Comparison of ENCODE assay signal across 22 cellular contexts in genomic region chr4:156019238-156019637, GRCh38.
DNase-seq lines count a peak whose midpoint lies in the region; ATAC-seq, FAIRE-seq and TF ChIP-seq lines count a peak whose summit lies in the region.
"Had no signal": no experiment of that assay in that cellular context is flagged by ENCODE, and none has a peak within 500 bp of the region (broad histone marks: within the 10 kb centered on the region; RNA-seq: fewer than 3 reads in every experiment).

No MANE protein-coding gene starts in this region.

- no peak overlapping the region for H3K27ac ChIP-seq in BLaER1 treated with 17β-estradiol and CSF1 and Interleukin-3, amounts not matched to agents 10 nM and 100 nM
- H3K27ac ChIP-seq in HUES6 (ENCODE audit: low read depth, low read length), result peak overlapping the region; percentile 71; the same call in 1 of the 2 replicates
- H3K27ac ChIP-seq in H1 (ENCODE audit: low read depth, low read length), result no peak overlapping the region
- H3K27ac ChIP-seq in smooth muscle cell (ENCODE audit: low read depth), result no peak overlapping the region
- no peak overlapping the region for H3K27ac ChIP-seq in CD8-positive, alpha-beta memory T cell (ENCODE audit: low read depth, low read length)
- no peak overlapping the region for H3K27ac ChIP-seq in foreskin keratinocyte
- H3K27ac ChIP-seq: HL-60 had no signal

- H3K9me3 ChIP-seq in BLaER1 treated with 17β-estradiol and CSF1 and Interleukin-3, amounts not matched to agents 10 nM and 100 nM (replicated peaks in 1 of 11), result peaks cover 0 to 9% (median 3%) of the 10 kb centered on the region in 11 experiments; a peak in 5 of 22 replicates
- peaks cover 5% of the 10 kb centered on the region; the same call in 1 of the 2 replicates for H3K9me3 ChIP-seq in HUES6 (ENCODE audit: control insufficient read depth, insufficient read depth, low read depth, low read length)
- no peaks in the 10 kb centered on the region for H3K9me3 ChIP-seq in H1 (ENCODE audit: insufficient read depth in 2 of 2, low read depth in 1 of 2, low read length in 1 of 2)
- H3K9me3 ChIP-seq in smooth muscle cell (replicated peaks; ENCODE audit: low read depth), result no peaks in the 10 kb centered on the region
- no peaks in the 10 kb centered on the region for H3K9me3 ChIP-seq in CD8-positive, alpha-beta memory T cell (ENCODE audit: low read length)
- H3K9me3 ChIP-seq: HAP-1 had no signal

- no peaks in the 10 kb centered on the region for H3K36me3 ChIP-seq in BLaER1 treated with 17β-estradiol and CSF1 and Interleukin-3, amounts not matched to agents 10 nM and 100 nM
- H3K36me3 ChIP-seq in HUES6 (ENCODE audit: control insufficient read depth, insufficient read depth, low read length) (no peaks in the 10 kb centered on the region; the same call in 1 of the 2 replicates), H1 (ENCODE audit: control insufficient read depth in 2 of 4, insufficient read depth in 4 of 4, low read length in 3 of 4) (no peaks in the 10 kb centered on the region), smooth muscle cell (ENCODE audit: low read depth) (no peaks in the 10 kb centered on the region)
- no peaks in the 10 kb centered on the region for H3K36me3 ChIP-seq in CD8-positive, alpha-beta memory T cell (ENCODE audit: insufficient read depth, low read length)
- H3K36me3 ChIP-seq: HAP-1 had no signal

- H3K23ac ChIP-seq in H1 (ENCODE audit: insufficient read length), result no peak overlapping the region

- H2BK120ac ChIP-seq in H1 (replicated peaks; ENCODE audit: low read depth, low read length), result no peak overlapping the region

- H4K91ac ChIP-seq in H1 (replicated peaks; ENCODE audit: insufficient read length, low read length), result no peak overlapping the region

- H3K27me3 ChIP-seq in BLaER1 treated with 17β-estradiol and CSF1 and Interleukin-3, amounts not matched to agents 10 nM and 100 nM, result no peaks in the 10 kb centered on the region
- H3K27me3 ChIP-seq in HUES6 (ENCODE audit: control insufficient read depth, insufficient read depth, low read length) (no peaks in the 10 kb centered on the region), H1 (replicated peaks in 1 of 4; ENCODE audit: control insufficient read depth in 3 of 4, extremely low read depth in 1 of 4, insufficient read depth in 3 of 4, low read length in 3 of 4) (no peaks in the 10 kb centered on the region), smooth muscle cell (ENCODE audit: low read depth) (no peaks in the 10 kb centered on the region), foreskin keratinocyte (no peaks in the 10 kb centered on the region)
- H3K27me3 ChIP-seq in CD8-positive, alpha-beta memory T cell (ENCODE audit: insufficient read depth, low read length, poor library complexity, severe bottlenecking), result no peaks in the 10 kb centered on the region

- no peaks in the 10 kb centered on the region for H3K23me2 ChIP-seq in H1 (ENCODE audit: low read depth, low read length)

- no peak overlapping the region for H3K4me3 Mint-ChIP-seq in CD8-positive, alpha-beta memory T cell
- H3K4me3 Mint-ChIP-seq: CD4-positive, alpha-beta T cell; HFFc6; IgD-negative memory B cell had no signal

- no peaks in the 10 kb centered on the region for H3F3A ChIP-seq in smooth muscle cell (ENCODE audit: low read depth)

- H3K79me2 ChIP-seq in H1 (ENCODE audit: control insufficient read depth in 1 of 2, insufficient read depth in 2 of 2, low read length in 2 of 2) (no peaks in the 10 kb centered on the region), smooth muscle cell (ENCODE audit: low read depth) (no peaks in the 10 kb centered on the region)

- no peak for ATAC-seq in stimulated activated naive CD8-positive, alpha-beta T cell treated with anti-CD3 and anti-CD28 coated beads, Interleukin-15, Interleukin-2, amounts not matched to agents 100 U/mL and 50 U/mL, for 24 hours
- no peak for ATAC-seq in foreskin keratinocyte

- no peaks in the 10 kb centered on the region for H3K4me1 Mint-ChIP-seq in CD8-positive, alpha-beta memory T cell
- H3K4me1 Mint-ChIP-seq: IgD-negative memory B cell had no signal

- no peak for TF ChIP-seq EP300 in H1 (IDR thresholded peaks at IDR 0.05; ENCODE audit: borderline replicate concordance in 1 of 2, low read depth in 2 of 2, low read length in 2 of 2)

- no peak overlapping the region for H3K27ac Mint-ChIP-seq in CD8-positive, alpha-beta memory T cell
- H3K27ac Mint-ChIP-seq: CD4-positive, alpha-beta T cell; HFFc6; IgD-negative memory B cell had no signal

- H3K36me3 Mint-ChIP-seq in CD8-positive, alpha-beta memory T cell, result no peaks in the 10 kb centered on the region
- H3K36me3 Mint-ChIP-seq: IgD-negative memory B cell had no signal

- no peak overlapping the region for H2AFZ ChIP-seq in H1 (ENCODE audit: low read length)
- H2AFZ ChIP-seq in smooth muscle cell (ENCODE audit: low read depth), result peak overlapping the region; percentile 17

- H2AK5ac ChIP-seq in H1 (ENCODE audit: low read depth, low read length), result no peak overlapping the region

- peak overlapping the region in 7 of 11 experiments; percentile 9 to 79 (median 61); a peak in 12 of 22 replicates for H3K4me2 ChIP-seq in BLaER1 treated with 17β-estradiol and CSF1 and Interleukin-3, amounts not matched to agents 10 nM and 100 nM
- H3K4me2 ChIP-seq in H1 (ENCODE audit: insufficient read depth in 1 of 2, low read depth in 2 of 2, low read length in 2 of 2) (peak overlapping the region; percentile 26 to 69; a peak in 3 of 4 replicates), smooth muscle cell (no peak overlapping the region)

- H3K18ac ChIP-seq in H1 (ENCODE audit: extremely low read depth, low read length), result no peak overlapping the region

- no peaks in the 10 kb centered on the region for H3K79me1 ChIP-seq in H1 (ENCODE audit: low read depth, low read length)

- no peak overlapping the region for H3K56ac ChIP-seq in H1 (replicated peaks; ENCODE audit: insufficient read length, low read depth, low read length)

- H2BK12ac ChIP-seq in H1 (ENCODE audit: low read depth, low read length), result no peak overlapping the region; the same call in 1 of the 2 replicates

- peaks cover 0 to 2% (median 0%) of the 10 kb centered on the region in 5 donors for H3K9me3 Mint-ChIP-seq in CD8-positive, alpha-beta memory T cell
- H3K9me3 Mint-ChIP-seq: CD4-positive, alpha-beta T cell; HFFc6 had no signal

- WGBS in H1 (ENCODE audit: extremely low coverage in 1 of 2, insufficient coverage in 1 of 2, insufficient read length in 1 of 2, insufficient replicate concordance in 2 of 2, low coverage in 1 of 2, low lambda C conversion rate in 2 of 2, missing lambda C conversion rate in 1 of 2), 2 experiments, result 12% methylated on average over 2 of the region's 2 CpGs; no CpG with 5 or more reads in 1 of the 2 experiments
- WGBS in smooth muscle cell (ENCODE audit: low lambda C conversion rate), result 51% methylated on average over 2 of the region's 2 CpGs

- no peak overlapping the region for H3K4me3 ChIP-seq in BLaER1 treated with 17β-estradiol and CSF1 and Interleukin-3, amounts not matched to agents 10 nM and 100 nM
- H3K4me3 ChIP-seq in HUES6 (ENCODE audit: low read depth, low read length) (0 out of 2 replicates have a peak overlapping the region, but pooled peaks have one; percentile 30), H1 (ENCODE audit: extremely low read depth in 1 of 4, insufficient read depth in 2 of 4, low read depth in 3 of 4, low read length in 4 of 4) (no peak overlapping the region), smooth muscle cell (no peak overlapping the region)
- no peak overlapping the region for H3K4me3 ChIP-seq in CD8-positive, alpha-beta memory T cell (ENCODE audit: low read length)
- H3K4me3 ChIP-seq: HAP-1 had no signal

- TF ChIP-seq POLR2A in H1 (IDR thresholded peaks at IDR 0.05; ENCODE audit: control extremely low read depth in 1 of 2, low read depth in 2 of 2, low read length in 2 of 2), result no peak

- no peak overlapping the region for H2BK15ac ChIP-seq in H1 (ENCODE audit: low read length)

- H4K8ac ChIP-seq in H1 (ENCODE audit: extremely low read depth, insufficient read depth, low read length), result no peak overlapping the region

- H4K20me1 ChIP-seq in BLaER1 treated with 17β-estradiol and CSF1 and Interleukin-3, amounts not matched to agents 10 nM and 100 nM, result no peaks in the 10 kb centered on the region
- H4K20me1 ChIP-seq in H1 (replicated peaks in 1 of 2; ENCODE audit: control insufficient read depth in 1 of 2, insufficient read depth in 2 of 2, low read length in 2 of 2), result no peaks in the 10 kb centered on the region
- no peaks in the 10 kb centered on the region for H4K20me1 ChIP-seq in smooth muscle cell (ENCODE audit: low read depth)

- H4K5ac ChIP-seq in H1 (ENCODE audit: insufficient read length, low read depth, low read length), result no peak overlapping the region

- H2BK20ac ChIP-seq in H1 (ENCODE audit: low read length), result 0 out of 2 replicates have a peak overlapping the region, but pooled peaks have one; percentile 5

- POLR2A ChIA-PET in H1 (lab: Charles Lee; ENCODE audit: partially characterized antibody), result no interaction called here
- POLR2A ChIA-PET in CD8-positive, alpha-beta memory T cell (lab: Charles Lee), result no interaction called here

- TF ChIP-seq CTCF in H1 (IDR thresholded peaks at IDR 0.05; ENCODE audit: control extremely low read depth in 1 of 3, insufficient read depth in 1 of 3, low read depth in 1 of 3, low read length in 3 of 3) (no peak), smooth muscle cell (IDR thresholded peaks at IDR 0.05; ENCODE audit: borderline replicate concordance, insufficient read depth, poor library complexity, severe bottlenecking) (no peak), foreskin keratinocyte (conservative IDR thresholded peaks at IDR 0.05) (no peak)

- H2BK5ac ChIP-seq in H1 (ENCODE audit: low read depth, low read length), result peak overlapping the region; percentile 27; the same call in 1 of the 2 replicates

- DNase-seq in H1 (ENCODE audit: low read depth in 1 of 2, low spot score in 2 of 2) (no peak), smooth muscle cell (lab: John Stamatoyannopoulos, UW; ENCODE audit: unreplicated experiment) (no peak), foreskin keratinocyte (no peak)
- no peak for DNase-seq in stimulated activated naive CD8-positive, alpha-beta T cell treated with anti-CD3 and anti-CD28 coated beads, Interleukin-15, Interleukin-2, amounts not matched to agents 100 U/mL and 50 U/mL, for 24 hours
- no peak for DNase-seq in CD8-positive, alpha-beta memory T cell
- DNase-seq: 8988T; AML-193; C1 segment of cervical spinal cord; CD4-positive, alpha-beta T cell; DMS153; DMS79 treated with DMSO at 0.1 percent for 48 hours; EL; HFFc6; KG1 had no signal

- CTCF ChIA-PET in H1 (lab: Charles Lee; ENCODE audit: partially characterized antibody), result interaction anchor here (0.9 to 1.3 kb wide), 2 partner anchors 19 to 93 kb away, joined by 3 to 4 read pairs; no protein-coding TSS in a partner anchor
- CTCF ChIA-PET in CD8-positive, alpha-beta memory T cell (lab: Charles Lee), result no interaction called here

- H3K4ac ChIP-seq in H1 (replicated peaks; ENCODE audit: insufficient read length, low read depth, low read length), result no peak overlapping the region

- peaks cover 0 to 45% (median 25%) of the 10 kb centered on the region in 10 experiments; a peak in 16 of 20 replicates for H3K4me1 ChIP-seq in BLaER1 treated with 17β-estradiol and CSF1 and Interleukin-3, amounts not matched to agents 10 nM and 100 nM
- H3K4me1 ChIP-seq in HUES6 (ENCODE audit: control insufficient read depth, insufficient read depth, low read length) (peaks cover 40% of the 10 kb centered on the region), H1 (replicated peaks in 1 of 4; ENCODE audit: control insufficient read depth in 3 of 4, insufficient read depth in 4 of 4, low read length in 3 of 4) (peaks cover 2 to 8% (median 6%) of the 10 kb centered on the region in 4 experiments; a peak in 4 of 7 replicates), smooth muscle cell (ENCODE audit: low read depth) (no peaks in the 10 kb centered on the region), foreskin keratinocyte (no peaks in the 10 kb centered on the region)
- no peaks in the 10 kb centered on the region for H3K4me1 ChIP-seq in CD8-positive, alpha-beta memory T cell (ENCODE audit: insufficient read depth, low read length)

- peaks cover 0 to 1% of the 10 kb centered on the region in 2 donors for H3K27me3 Mint-ChIP-seq in CD8-positive, alpha-beta memory T cell
- H3K27me3 Mint-ChIP-seq: CD4-positive, alpha-beta T cell; IgD-negative memory B cell had no signal

- FAIRE-seq in H1 (lab: Jason Lieb, UNC), result peak; percentile 42
- FAIRE-seq: D721Med, G401.6, GM12892 had no signal

- no peak overlapping the region for H3K14ac ChIP-seq in H1 (ENCODE audit: insufficient read length)

- no peak overlapping the region for H3K9ac ChIP-seq in BLaER1 treated with 17β-estradiol and CSF1 and Interleukin-3, amounts not matched to agents 10 nM and 100 nM
- H3K9ac ChIP-seq in HUES6 (ENCODE audit: low read length) (peak overlapping the region; percentile 71), H1 (replicated peaks in 1 of 4; ENCODE audit: extremely low read depth in 1 of 4, low read depth in 3 of 4, low read length in 3 of 4) (no peak overlapping the region), smooth muscle cell (ENCODE audit: low read depth) (no peak overlapping the region)

- no peak for TF ChIP-seq RAD21 in H1 (IDR thresholded peaks at IDR 0.05 in 1 of 2, conservative IDR thresholded peaks at IDR 0.05 in 1 of 2; ENCODE audit: low read depth in 2 of 2, low read length in 2 of 2)
